9 cellular contexts compared by ENCODE assay signal in genomic region chr1:77312364-77312763, GRCh38. TPM values are rescaled to one million over a fixed set of nuclear protein-coding genes. Genes with fewer than 3 reads are reported as not detected.
A peak's percentile ranks its signal among the peaks of the same experiment; 100 is the strongest.
DNase-seq lines count a peak whose midpoint lies in the region; ATAC-seq and TF ChIP-seq lines count a peak whose summit lies in the region.
"Not testable (repeated sequence)": the region's sequence is repeated elsewhere in the genome, so short reads cannot be mapped to it uniquely, and the experiment has no call there.
"Had no signal": no experiment of that assay in that cellular context is flagged by ENCODE, and none has a peak within 500 bp of the region (broad histone marks: within the 10 kb centered on the region; RNA-seq: fewer than 3 reads in every experiment).

No MANE protein-coding gene starts in this region.

- not testable (repeated sequence) for TF ChIP-seq CTCF in AG10803 (conservative IDR thresholded peaks at IDR 0.05; ENCODE audit: low read length); GM23338 (conservative IDR thresholded peaks at IDR 0.05; ENCODE audit: low read depth in 2 of 2); MCF 10A (IDR thresholded peaks at IDR 0.05; ENCODE audit: unreplicated experiment); fibroblast of pulmonary artery (IDR thresholded peaks at IDR 0.05; ENCODE audit: low read length, missing control alignments)

- H3K27me3 Mint-ChIP-seq in GM23338 (ENCODE audit: insufficient read depth, low read depth, poor library complexity); activated CD4-positive, alpha-beta T cell treated with anti-CD3 and anti-CD28 coated beads for 36 hours; activated T-cell treated with anti-CD3 and anti-CD28 coated beads, Interleukin-2, amount 50 U/mL, for 72 hours (ENCODE audit: low read depth); MCF 10A (ENCODE audit: insufficient read depth, unreplicated experiment): not testable (repeated sequence)

- DNase-seq in AG10803 (ENCODE audit: low read depth) = peak; percentile 38
- DNase-seq in GM23338 (ENCODE audit: low spot score) = not testable (repeated sequence)
- peak; percentile 4 for DNase-seq in NOMO-1 treated with dmso at 0.1 percent for 144 hours (lab: John Stamatoyannopoulos, UW; ENCODE audit: unreplicated experiment)
- DNase-seq in activated CD4-positive, alpha-beta T cell treated with anti-CD3 and anti-CD28 coated beads for 36 hours = peak; percentile 65
- DNase-seq in activated T-cell treated with anti-CD3 and anti-CD28 coated beads, Interleukin-2, amount 50 U/mL, for 72 hours = peak; percentile 21 to 62
- peak; percentile 4 for DNase-seq in MCF 10A (ENCODE audit: unreplicated experiment)
- DNase-seq in fibroblast of pulmonary artery (ENCODE audit: low read depth) = peak; percentile 19
- peak; percentile 40 for DNase-seq in stimulated activated CD4-positive, alpha-beta T cell treated with anti-CD3 and anti-CD28 coated beads, Interleukin-1b, Interleukin-23, amount 100 ng/mL, for 48 hours

- ATAC-seq in GM23338 = not testable (repeated sequence)
- ATAC-seq in activated CD4-positive, alpha-beta T cell treated with anti-CD3 and anti-CD28 coated beads for 36 hours = peak; percentile 79
- ATAC-seq in activated T-cell treated with anti-CD3 and anti-CD28 coated beads, Interleukin-2, amount 50 U/mL, for 72 hours (replicated peaks in 1 of 2) = peak; percentile 87 to 94

- H3K27ac ChIP-seq in GM23338 (ENCODE audit: low read depth) = not testable (repeated sequence)

- H3K4me3 Mint-ChIP-seq in GM23338; activated CD4-positive, alpha-beta T cell treated with anti-CD3 and anti-CD28 coated beads for 36 hours; MCF 10A (ENCODE audit: unreplicated experiment): not testable (repeated sequence)
- peak overlapping the region; percentile 3 to 47 for H3K4me3 Mint-ChIP-seq in activated T-cell treated with anti-CD3 and anti-CD28 coated beads, Interleukin-2, amount 50 U/mL, for 72 hours

- H3K4me2 ChIP-seq in GM23338 = not testable (repeated sequence)

- H3K27ac Mint-ChIP-seq in GM23338 = peak overlapping the region; percentile 28; the same call in 1 of the 2 replicates
- peak overlapping the region; percentile 74 for H3K27ac Mint-ChIP-seq in activated CD4-positive, alpha-beta T cell treated with anti-CD3 and anti-CD28 coated beads for 36 hours
- peak overlapping the region; percentile 16 for H3K27ac Mint-ChIP-seq in activated T-cell treated with anti-CD3 and anti-CD28 coated beads, Interleukin-2, amount 50 U/mL, for 72 hours
- not testable (repeated sequence) for H3K27ac Mint-ChIP-seq in MCF 10A (ENCODE audit: low read depth, unreplicated experiment)

- not testable (repeated sequence) for H3F3A ChIP-seq in GM23338 (replicated peaks; ENCODE audit: low read depth)

- intact Hi-C loops in activated CD4-positive, alpha-beta T cell treated with anti-CD3 and anti-CD28 coated beads for 36 hours (cut with DNase I, micrococcal nuclease) = loop anchor here (10.0 kb wide), 2 partner anchors 158 to 372 kb away; partner anchors contain the start of gene ZZZ3 (in 1 of the 2)
- intact Hi-C loops in MCF 10A (cut with micrococcal nuclease) = loop anchor here (10.0 kb wide), 1 partner anchor 222 kb away; no protein-coding TSS in a partner anchor

- not testable (repeated sequence) for H3K4me1 ChIP-seq in GM23338 (ENCODE audit: insufficient read depth)

- CTCF ChIA-PET in activated CD4-positive, alpha-beta T cell treated with anti-CD3 and anti-CD28 coated beads for 36 hours (lab: Charles Lee) = interaction anchor here (0.7 to 1.8 kb wide), 4 partner anchors 9 to 1350 kb away, joined by 3 to 5 read pairs (median 4); no protein-coding TSS in a partner anchor
- CTCF ChIA-PET in MCF 10A (lab: Yijun Ruan, JAX) = interaction anchor here (0.7 to 1.3 kb wide), 2 partner anchors 10 to 149 kb away, joined by 5 to 6 read pairs; no protein-coding TSS in a partner anchor

- POLR2A ChIA-PET in activated CD4-positive, alpha-beta T cell treated with anti-CD3 and anti-CD28 coated beads for 36 hours (lab: Charles Lee); MCF 10A (lab: Yijun Ruan, JAX): not testable (repeated sequence)

- BruUV-seq in MCF 10A (replicated peaks; lab: Mats Ljungman, UMichigan) = not testable (repeated sequence)

- not testable (repeated sequence) for H3K9me3 Mint-ChIP-seq in GM23338; activated CD4-positive, alpha-beta T cell treated with anti-CD3 and anti-CD28 coated beads for 36 hours (ENCODE audit: low read depth); activated T-cell treated with anti-CD3 and anti-CD28 coated beads, Interleukin-2, amount 50 U/mL, for 72 hours; MCF 10A (ENCODE audit: unreplicated experiment)

- not testable (repeated sequence) for H3K36me3 Mint-ChIP-seq in GM23338 (ENCODE audit: low read depth); activated T-cell treated with anti-CD3 and anti-CD28 coated beads, Interleukin-2, amount 50 U/mL, for 72 hours (ENCODE audit: insufficient read depth in 2 of 2); MCF 10A (ENCODE audit: insufficient read depth, unreplicated experiment)
- peaks cover 12% of the 10 kb centered on the region for H3K36me3 Mint-ChIP-seq in activated CD4-positive, alpha-beta T cell treated with anti-CD3 and anti-CD28 coated beads for 36 hours (ENCODE audit: low read depth)

- H3K79me2 ChIP-seq in GM23338 (replicated peaks; ENCODE audit: insufficient read depth) = not testable (repeated sequence)

- not testable (repeated sequence) for H3K9me2 ChIP-seq in GM23338 (ENCODE audit: insufficient read depth)

- not testable (repeated sequence) for H3K36me3 ChIP-seq in GM23338 (ENCODE audit: insufficient read depth)

- not testable (repeated sequence) for H3K4me1 Mint-ChIP-seq in GM23338; MCF 10A (ENCODE audit: insufficient read depth, unreplicated experiment)
- H3K4me1 Mint-ChIP-seq in activated CD4-positive, alpha-beta T cell treated with anti-CD3 and anti-CD28 coated beads for 36 hours = peaks cover 51% of the 10 kb centered on the region
- peaks cover 58% of the 10 kb centered on the region for H3K4me1 Mint-ChIP-seq in activated T-cell treated with anti-CD3 and anti-CD28 coated beads, Interleukin-2, amount 50 U/mL, for 72 hours (ENCODE audit: low read depth)

- not testable (repeated sequence) for H3K4me3 ChIP-seq in AG10803 (ENCODE audit: low read length); GM23338; fibroblast of pulmonary artery (replicated peaks; ENCODE audit: low read depth, low read length)

- H3K27me3 ChIP-seq in GM23338 (ENCODE audit: insufficient read depth) = not testable (repeated sequence)

- H2AFZ ChIP-seq in GM23338 = not testable (repeated sequence)

- H4K20me1 ChIP-seq in GM23338 (replicated peaks; ENCODE audit: insufficient read depth) = not testable (repeated sequence)

RNA-seq across cellular contexts. Expression of gene AK5, which starts 30.5 kb away (rescaled TPM):
- 8.8 and 18.3 TPM in 2 replicates for total RNA-seq in GM23338 (2014; rRNA removed; shearing (Covaris generic))
- polyA plus RNA-seq in GM23338 (2016; fragmentation: Nextera tagmentation; extraction: Ambion mirVana) = 8.1 and 12.2 TPM in 2 replicates
- total RNA-seq in activated CD4-positive, alpha-beta T cell treated with anti-CD3 and anti-CD28 coated beads for 36 hours = 1 to 10 TPM; 9.9 TPM
- total RNA-seq in activated T-cell treated with anti-CD3 and anti-CD28 coated beads, Interleukin-2, amount 50 U/mL, for 72 hours = 1 to 10 TPM; 4.4 to 7.2 TPM
- not detected in 2 replicates for total RNA-seq in MCF 10A (2022)
- total RNA-seq: esophagus mucosa had no signal
